1 cellular context compared by ENCODE assay signal in genomic region chr2:161238264-161238558, GRCh38.
TF ChIP-seq lines count a peak whose summit lies in the region.

No MANE protein-coding gene starts in this region.

TF ChIP-seq in H1, 55 proteins besides CTCF, POLR2A, EP300 and RAD21 (continued from another document):
- TF ChIP-seq, protein P1, sequence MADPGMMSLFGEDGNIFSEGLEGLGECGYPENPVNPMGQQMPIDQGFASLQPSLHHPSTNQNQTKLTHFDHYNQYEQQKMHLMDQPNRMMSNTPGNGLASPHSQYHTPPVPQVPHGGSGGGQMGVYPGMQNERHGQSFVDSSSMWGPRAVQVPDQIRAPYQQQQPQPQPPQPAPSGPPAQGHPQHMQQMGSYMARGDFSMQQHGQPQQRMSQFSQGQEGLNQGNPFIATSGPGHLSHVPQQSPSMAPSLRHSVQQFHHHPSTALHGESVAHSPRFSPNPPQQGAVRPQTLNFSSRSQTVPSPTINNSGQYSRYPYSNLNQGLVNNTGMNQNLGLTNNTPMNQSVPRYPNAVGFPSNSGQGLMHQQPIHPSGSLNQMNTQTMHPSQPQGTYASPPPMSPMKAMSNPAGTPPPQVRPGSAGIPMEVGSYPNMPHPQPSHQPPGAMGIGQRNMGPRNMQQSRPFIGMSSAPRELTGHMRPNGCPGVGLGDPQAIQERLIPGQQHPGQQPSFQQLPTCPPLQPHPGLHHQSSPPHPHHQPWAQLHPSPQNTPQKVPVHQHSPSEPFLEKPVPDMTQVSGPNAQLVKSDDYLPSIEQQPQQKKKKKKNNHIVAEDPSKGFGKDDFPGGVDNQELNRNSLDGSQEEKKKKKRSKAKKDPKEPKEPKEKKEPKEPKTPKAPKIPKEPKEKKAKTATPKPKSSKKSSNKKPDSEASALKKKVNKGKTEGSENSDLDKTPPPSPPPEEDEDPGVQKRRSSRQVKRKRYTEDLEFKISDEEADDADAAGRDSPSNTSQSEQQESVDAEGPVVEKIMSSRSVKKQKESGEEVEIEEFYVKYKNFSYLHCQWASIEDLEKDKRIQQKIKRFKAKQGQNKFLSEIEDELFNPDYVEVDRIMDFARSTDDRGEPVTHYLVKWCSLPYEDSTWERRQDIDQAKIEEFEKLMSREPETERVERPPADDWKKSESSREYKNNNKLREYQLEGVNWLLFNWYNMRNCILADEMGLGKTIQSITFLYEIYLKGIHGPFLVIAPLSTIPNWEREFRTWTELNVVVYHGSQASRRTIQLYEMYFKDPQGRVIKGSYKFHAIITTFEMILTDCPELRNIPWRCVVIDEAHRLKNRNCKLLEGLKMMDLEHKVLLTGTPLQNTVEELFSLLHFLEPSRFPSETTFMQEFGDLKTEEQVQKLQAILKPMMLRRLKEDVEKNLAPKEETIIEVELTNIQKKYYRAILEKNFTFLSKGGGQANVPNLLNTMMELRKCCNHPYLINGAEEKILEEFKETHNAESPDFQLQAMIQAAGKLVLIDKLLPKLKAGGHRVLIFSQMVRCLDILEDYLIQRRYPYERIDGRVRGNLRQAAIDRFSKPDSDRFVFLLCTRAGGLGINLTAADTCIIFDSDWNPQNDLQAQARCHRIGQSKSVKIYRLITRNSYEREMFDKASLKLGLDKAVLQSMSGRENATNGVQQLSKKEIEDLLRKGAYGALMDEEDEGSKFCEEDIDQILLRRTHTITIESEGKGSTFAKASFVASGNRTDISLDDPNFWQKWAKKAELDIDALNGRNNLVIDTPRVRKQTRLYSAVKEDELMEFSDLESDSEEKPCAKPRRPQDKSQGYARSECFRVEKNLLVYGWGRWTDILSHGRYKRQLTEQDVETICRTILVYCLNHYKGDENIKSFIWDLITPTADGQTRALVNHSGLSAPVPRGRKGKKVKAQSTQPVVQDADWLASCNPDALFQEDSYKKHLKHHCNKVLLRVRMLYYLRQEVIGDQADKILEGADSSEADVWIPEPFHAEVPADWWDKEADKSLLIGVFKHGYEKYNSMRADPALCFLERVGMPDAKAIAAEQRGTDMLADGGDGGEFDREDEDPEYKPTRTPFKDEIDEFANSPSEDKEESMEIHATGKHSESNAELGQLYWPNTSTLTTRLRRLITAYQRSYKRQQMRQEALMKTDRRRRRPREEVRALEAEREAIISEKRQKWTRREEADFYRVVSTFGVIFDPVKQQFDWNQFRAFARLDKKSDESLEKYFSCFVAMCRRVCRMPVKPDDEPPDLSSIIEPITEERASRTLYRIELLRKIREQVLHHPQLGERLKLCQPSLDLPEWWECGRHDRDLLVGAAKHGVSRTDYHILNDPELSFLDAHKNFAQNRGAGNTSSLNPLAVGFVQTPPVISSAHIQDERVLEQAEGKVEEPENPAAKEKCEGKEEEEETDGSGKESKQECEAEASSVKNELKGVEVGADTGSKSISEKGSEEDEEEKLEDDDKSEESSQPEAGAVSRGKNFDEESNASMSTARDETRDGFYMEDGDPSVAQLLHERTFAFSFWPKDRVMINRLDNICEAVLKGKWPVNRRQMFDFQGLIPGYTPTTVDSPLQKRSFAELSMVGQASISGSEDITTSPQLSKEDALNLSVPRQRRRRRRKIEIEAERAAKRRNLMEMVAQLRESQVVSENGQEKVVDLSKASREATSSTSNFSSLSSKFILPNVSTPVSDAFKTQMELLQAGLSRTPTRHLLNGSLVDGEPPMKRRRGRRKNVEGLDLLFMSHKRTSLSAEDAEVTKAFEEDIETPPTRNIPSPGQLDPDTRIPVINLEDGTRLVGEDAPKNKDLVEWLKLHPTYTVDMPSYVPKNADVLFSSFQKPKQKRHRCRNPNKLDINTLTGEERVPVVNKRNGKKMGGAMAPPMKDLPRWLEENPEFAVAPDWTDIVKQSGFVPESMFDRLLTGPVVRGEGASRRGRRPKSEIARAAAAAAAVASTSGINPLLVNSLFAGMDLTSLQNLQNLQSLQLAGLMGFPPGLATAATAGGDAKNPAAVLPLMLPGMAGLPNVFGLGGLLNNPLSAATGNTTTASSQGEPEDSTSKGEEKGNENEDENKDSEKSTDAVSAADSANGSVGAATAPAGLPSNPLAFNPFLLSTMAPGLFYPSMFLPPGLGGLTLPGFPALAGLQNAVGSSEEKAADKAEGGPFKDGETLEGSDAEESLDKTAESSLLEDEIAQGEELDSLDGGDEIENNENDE (IDR thresholded peaks at IDR 0.05; ENCODE audit: insufficient replicate concordance, low read length): no peak
- TF ChIP-seq CEBPB (IDR thresholded peaks at IDR 0.05; ENCODE audit: low read depth, low read length): no peak
- TF ChIP-seq SP4 (IDR thresholded peaks at IDR 0.05; ENCODE audit: low read length): no peak
- TF ChIP-seq MAFK (IDR thresholded peaks at IDR 0.05; ENCODE audit: low read depth, low read length): no peak
- TF ChIP-seq MAX (IDR thresholded peaks at IDR 0.05): no peak
- no peak for TF ChIP-seq BCL11A (IDR thresholded peaks at IDR 0.05; ENCODE audit: low read depth in 2 of 2, low read length in 2 of 2)
- TF ChIP-seq NANOG (IDR thresholded peaks at IDR 0.05; ENCODE audit: insufficient read depth, low read depth, low read length, poor library complexity, severe bottlenecking): no peak
- TF ChIP-seq ZNF274 (IDR thresholded peaks at IDR 0.05; ENCODE audit: borderline replicate concordance, extremely low read depth, low read length): no peak
- TF ChIP-seq RBBP5 (IDR thresholded peaks at IDR 0.05; ENCODE audit: borderline replicate concordance, low read depth, low read length): no peak
- TF ChIP-seq SIX5 (IDR thresholded peaks at IDR 0.05; ENCODE audit: low read depth, low read length): no peak
- TF ChIP-seq, protein P2, sequence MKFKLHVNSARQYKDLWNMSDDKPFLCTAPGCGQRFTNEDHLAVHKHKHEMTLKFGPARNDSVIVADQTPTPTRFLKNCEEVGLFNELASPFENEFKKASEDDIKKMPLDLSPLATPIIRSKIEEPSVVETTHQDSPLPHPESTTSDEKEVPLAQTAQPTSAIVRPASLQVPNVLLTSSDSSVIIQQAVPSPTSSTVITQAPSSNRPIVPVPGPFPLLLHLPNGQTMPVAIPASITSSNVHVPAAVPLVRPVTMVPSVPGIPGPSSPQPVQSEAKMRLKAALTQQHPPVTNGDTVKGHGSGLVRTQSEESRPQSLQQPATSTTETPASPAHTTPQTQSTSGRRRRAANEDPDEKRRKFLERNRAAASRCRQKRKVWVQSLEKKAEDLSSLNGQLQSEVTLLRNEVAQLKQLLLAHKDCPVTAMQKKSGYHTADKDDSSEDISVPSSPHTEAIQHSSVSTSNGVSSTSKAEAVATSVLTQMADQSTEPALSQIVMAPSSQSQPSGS (IDR thresholded peaks at IDR 0.05; ENCODE audit: low read length): no peak
- TF ChIP-seq EZH2 (IDR thresholded peaks at IDR 0.05; ENCODE audit: low read depth, low read length, severe bottlenecking): no peak
- no peak for TF ChIP-seq POLR2AphosphoS5 (IDR thresholded peaks at IDR 0.05; ENCODE audit: low read depth, low read length)
